ENCODE assay signal across 13 cellular contexts in the genomic region with DNA sequence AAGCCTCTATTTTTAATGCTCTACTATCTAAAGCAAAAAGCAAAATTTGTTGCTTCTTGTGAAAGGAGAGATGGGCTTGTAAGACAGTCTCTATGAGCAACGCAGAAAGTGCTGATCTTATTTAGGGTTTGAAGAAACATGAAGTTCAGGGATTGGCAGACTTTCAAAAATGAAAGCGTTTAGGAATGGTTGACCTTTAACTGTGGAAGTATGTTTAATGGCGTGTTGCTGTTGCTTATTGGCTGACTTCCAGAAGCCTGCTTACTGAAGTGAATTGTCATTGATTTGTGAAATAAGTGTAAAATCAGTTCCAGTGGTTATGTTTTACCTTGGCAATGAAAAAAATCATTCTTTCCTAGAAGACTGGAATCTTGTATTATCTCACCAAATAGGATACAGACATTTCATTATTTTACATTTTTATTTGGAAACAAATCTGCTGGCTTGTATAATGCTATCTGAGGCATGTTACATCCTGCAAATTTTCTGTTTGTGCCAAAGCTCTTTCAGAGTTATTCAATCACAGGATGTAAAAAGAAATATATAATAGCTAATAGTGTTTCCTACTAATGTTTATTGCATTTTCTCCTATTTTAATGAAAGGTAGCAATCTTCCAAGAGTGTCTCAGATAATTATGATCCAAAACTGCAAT.
A peak's percentile ranks its signal among the peaks of the same experiment; 100 is the strongest.
DNase-seq lines count a peak whose midpoint lies in the region; ATAC-seq and TF ChIP-seq lines count a peak whose summit lies in the region.
"Had no signal": no experiment of that assay in that cellular context is flagged by ENCODE, and none has a peak within 500 bp of the region (broad histone marks: within the 10 kb centered on the region; RNA-seq: fewer than 3 reads in every experiment).

No MANE protein-coding gene starts in this region.

- H3K9me3 ChIP-seq in naive thymus-derived CD4-positive, alpha-beta T cell (ENCODE audit: control insufficient read depth in 2 of 3, low read length in 3 of 3): no peaks in the 10 kb centered on the region
- H3K9me3 ChIP-seq: lower lobe of right lung had no signal

- no peaks in the 10 kb centered on the region for H3K4me1 ChIP-seq in naive thymus-derived CD4-positive, alpha-beta T cell (ENCODE audit: control insufficient read depth in 2 of 2, insufficient read depth in 2 of 2, low read length in 2 of 2)

- H3K27me3 ChIP-seq in naive thymus-derived CD4-positive, alpha-beta T cell (ENCODE audit: control insufficient read depth in 2 of 2, insufficient read depth in 2 of 2, low read length in 2 of 2): no peaks in the 10 kb centered on the region

- no peak overlapping the region for H3K4me3 ChIP-seq in naive thymus-derived CD4-positive, alpha-beta T cell (ENCODE audit: low read length)
- H3K4me3 ChIP-seq: lower lobe of right lung had no signal

- no peaks in the 10 kb centered on the region for H3K36me3 Mint-ChIP-seq in nephron (ENCODE audit: low read depth)
- H3K36me3 Mint-ChIP-seq in naive thymus-derived CD4-positive, alpha-beta T cell: no peaks in the 10 kb centered on the region
- H3K36me3 Mint-ChIP-seq: activated naive CD8-positive, alpha-beta T cell had no signal

- H3K9me3 Mint-ChIP-seq in nephron: no peaks in the 10 kb centered on the region
- peaks cover under 1 to 19% (median 4%) of the 10 kb centered on the region in 11 donors for H3K9me3 Mint-ChIP-seq in naive thymus-derived CD4-positive, alpha-beta T cell

- POLR2A ChIA-PET in HEK293T (lab: Yijun Ruan, JAX): no interaction called here
- POLR2A ChIA-PET in naive thymus-derived CD4-positive, alpha-beta T cell (lab: Charles Lee): no interaction called here

- CTCF ChIA-PET in HEK293T (lab: Yijun Ruan, JAX): no interaction called here
- CTCF ChIA-PET in naive thymus-derived CD4-positive, alpha-beta T cell (lab: Charles Lee): no interaction called here

- DNase-seq in HEK293T (ENCODE audit: extremely low spot score): peak; percentile 19
- DNase-seq in NCI-H69 (lab: John Stamatoyannopoulos, UW): peak; percentile 85
- peak; percentile 0 for DNase-seq in dermis blood vessel endothelial cell
- DNase-seq in HUDEP-2 (lab: John Stamatoyannopoulos, UW; ENCODE audit: unreplicated experiment in 76 of 76): no peak
- DNase-seq in left colon: no peak
- no peak for DNase-seq in activated CD4-positive, CD25-positive, alpha-beta regulatory T cell (lab: John Stamatoyannopoulos, UW)
- DNase-seq in naive thymus-derived CD4-positive, alpha-beta T cell: no peak
- DNase-seq: activated CD4-positive, alpha-beta T cell treated with anti-CD3 and anti-CD28 coated beads for 4 hours; DMS79 treated with DMSO at 0.1 percent for 48 hours; lower lobe of right lung had no signal

- peaks cover 16% of the 10 kb centered on the region for H3K4me1 Mint-ChIP-seq in nephron
- no peaks in the 10 kb centered on the region for H3K4me1 Mint-ChIP-seq in naive thymus-derived CD4-positive, alpha-beta T cell

- H3K4me3 Mint-ChIP-seq in nephron: peak overlapping the region in 1 of 3 experiments; percentile 28
- no peak overlapping the region for H3K4me3 Mint-ChIP-seq in naive thymus-derived CD4-positive, alpha-beta T cell
- H3K4me3 Mint-ChIP-seq: activated naive CD8-positive, alpha-beta T cell had no signal

- ATAC-seq in left colon: no peak
- no peak for ATAC-seq in naive thymus-derived CD4-positive, alpha-beta T cell
- ATAC-seq: lower lobe of right lung, sciatic nerve had no signal

- no peak for TF ChIP-seq CTCF in nephron (IDR thresholded peaks at IDR 0.05; ENCODE audit: unreplicated experiment in 3 of 3)

- no peaks in the 10 kb centered on the region for H3K27me3 Mint-ChIP-seq in nephron (ENCODE audit: low read depth)
- no peaks in the 10 kb centered on the region for H3K27me3 Mint-ChIP-seq in naive thymus-derived CD4-positive, alpha-beta T cell
- H3K27me3 Mint-ChIP-seq: activated naive CD8-positive, alpha-beta T cell had no signal

- peak overlapping the region; percentile 70 to 88 (median 76) for H3K27ac Mint-ChIP-seq in nephron
- H3K27ac Mint-ChIP-seq in naive thymus-derived CD4-positive, alpha-beta T cell: no peak overlapping the region
- H3K27ac Mint-ChIP-seq: activated naive CD8-positive, alpha-beta T cell had no signal

- no peak overlapping the region for H3K27ac ChIP-seq in naive thymus-derived CD4-positive, alpha-beta T cell (ENCODE audit: low read depth, low read length)
- H3K27ac ChIP-seq: lower lobe of right lung had no signal

- intact Hi-C loops in left colon (cut with DNase I, micrococcal nuclease): no loop called here
- intact Hi-C loops in naive thymus-derived CD4-positive, alpha-beta T cell (cut with micrococcal nuclease): no loop called here

- H3K36me3 ChIP-seq in naive thymus-derived CD4-positive, alpha-beta T cell (ENCODE audit: control insufficient read depth in 2 of 3, insufficient read depth in 3 of 3, low read length in 3 of 3): no peaks in the 10 kb centered on the region
- H3K36me3 ChIP-seq: lower lobe of right lung had no signal

TF ChIP-seq in HEK293T, 16 proteins besides CTCF, POLR2A, EP300 and RAD21:
- TF ChIP-seq LEF1 (IDR thresholded peaks at IDR 0.05; ENCODE audit: borderline replicate concordance): no peak
- TF ChIP-seq ELF4 (IDR thresholded peaks at IDR 0.05): no peak
- TF ChIP-seq BHLHE40 (IDR thresholded peaks at IDR 0.05; ENCODE audit: borderline replicate concordance): no peak
- no peak for TF ChIP-seq NFRKB (IDR thresholded peaks at IDR 0.05)
- no peak for TF ChIP-seq L3MBTL2 (conservative IDR thresholded peaks at IDR 0.05)
- no peak for TF ChIP-seq TARDBP (IDR thresholded peaks at IDR 0.05)
- 0 out of 2 replicates have a peak, but pooled peaks have one; percentile 3 for TF ChIP-seq FOXM1 (IDR thresholded peaks at IDR 0.05; ENCODE audit: borderline replicate concordance)
- no peak for TF ChIP-seq ARNT (IDR thresholded peaks at IDR 0.05)

Comparison
In these comparisons a context has a peak if more than half of its experiments do, and no peak if none do; other contexts are left out.
1. DNase-seq: peak in HEK293T (single experiment), NCI-H69 (single experiment) and dermis blood vessel endothelial cell (single experiment); none in HUDEP-2 (0 of 76), left colon (0 of 2), activated CD4-positive, CD25-positive, alpha-beta regulatory T cell (0 of 4) and naive thymus-derived CD4-positive, alpha-beta T cell (0 of 9).
2. H3K27ac Mint-ChIP-seq: peak in nephron (3 of 3); none in naive thymus-derived CD4-positive, alpha-beta T cell (0 of 9).